In the genomic region with DNA sequence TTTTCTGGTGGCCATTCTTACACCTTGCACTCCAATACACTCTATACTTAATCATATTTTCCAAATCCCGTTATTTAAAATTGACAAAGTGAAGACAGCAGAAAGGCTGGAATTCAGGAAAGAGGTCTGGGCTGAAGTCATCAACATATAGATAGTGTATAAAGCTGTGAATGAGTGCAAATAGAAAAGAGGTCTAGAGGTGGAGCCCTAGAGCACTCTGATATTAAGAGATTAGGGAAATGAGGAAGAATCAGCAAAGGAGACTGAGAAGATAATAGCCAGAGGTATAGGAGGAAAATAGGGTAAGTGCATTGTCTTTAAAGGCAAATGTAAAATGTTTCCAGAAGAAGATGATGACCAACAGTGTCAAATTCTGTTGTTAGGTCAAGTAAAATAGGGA, we compare ENCODE assay signal across 15 cellular contexts. TPM values are rescaled to one million over a fixed set of nuclear protein-coding genes. Genes with fewer than 3 reads are reported as not detected.
DNase-seq lines count a peak whose midpoint lies in the region; ATAC-seq, FAIRE-seq and TF ChIP-seq lines count a peak whose summit lies in the region.
"Had no signal": no experiment of that assay in that cellular context is flagged by ENCODE, and none has a peak within 500 bp of the region (broad histone marks: within the 10 kb centered on the region; RNA-seq: fewer than 3 reads in every experiment).

No MANE protein-coding gene starts in this region.

- in situ Hi-C loops in GM13976 (cut with MboI; ENCODE audit: low sequenced_read_pairs, unreplicated experiment), result no loop called here

- no peak for ATAC-seq in GM21528 (IDR thresholded peaks at IDR 0.05; ENCODE audit: low FRiP score, unreplicated experiment)
- ATAC-seq: CD8-positive, alpha-beta T cell; psoas muscle had no signal

- no peaks in the 10 kb centered on the region for H3K9me3 ChIP-seq in A673 (ENCODE audit: low read depth, low read length, poor library complexity, severe bottlenecking)
- no peaks in the 10 kb centered on the region for H3K9me3 ChIP-seq in endothelial cell of umbilical vein (replicated peaks; ENCODE audit: control insufficient read depth, insufficient read depth, low read length)
- H3K9me3 ChIP-seq: psoas muscle had no signal

- no peak overlapping the region for H3K4me2 ChIP-seq in endothelial cell of umbilical vein (ENCODE audit: insufficient read depth, low read length)

- DNase-seq in A673 (ENCODE audit: low spot score), result peak; percentile 45
- DNase-seq in H54 (ENCODE audit: insufficient read length, low spot score), result no peak
- DNase-seq in OCI-M1 (lab: John Stamatoyannopoulos, UW), result peak; percentile 84
- DNase-seq in endothelial cell of umbilical vein (ENCODE audit: low read depth, low spot score), result peak; percentile 24
- no peak for DNase-seq in NCI-H2196 treated with DMSO at 0.1 percent for 48 hours (lab: John Stamatoyannopoulos, UW; ENCODE audit: unreplicated experiment)
- DNase-seq in GM13976 (ENCODE audit: low spot score), result no peak
- DNase-seq in nucleus accumbens (lab: John Stamatoyannopoulos, UW), result no peak
- DNase-seq: activated CD4-positive, alpha-beta T cell treated with anti-CD3 and anti-CD28 coated beads for 48 hours; CD8-positive, alpha-beta T cell; cortex of kidney; NCI-H2029; psoas muscle; stimulated activated CD4-positive, alpha-beta T cell treated with anti-CD3 and anti-CD28 coated beads, Interleukin-4, amount 100 ng/mL, for 4 hours had no signal

- peaks cover under 1% of the 10 kb centered on the region for H3K79me2 ChIP-seq in endothelial cell of umbilical vein (ENCODE audit: control insufficient read depth, insufficient read depth, low read length)

- H2AFZ ChIP-seq in endothelial cell of umbilical vein (ENCODE audit: low read depth, low read length), result no peak overlapping the region

- H3K27me3 ChIP-seq in A673 (replicated peaks; ENCODE audit: insufficient read depth, low read depth, low read length, poor library complexity) (no peaks in the 10 kb centered on the region), endothelial cell of umbilical vein (ENCODE audit: control insufficient read depth in 2 of 2, insufficient read depth in 2 of 2, low read length in 2 of 2) (no peaks in the 10 kb centered on the region)

- H3K36me3 ChIP-seq in A673 (ENCODE audit: insufficient read depth, low read length, poor library complexity, severe bottlenecking), result peaks cover 87% of the 10 kb centered on the region
- peaks cover 7 to 35% of the 10 kb centered on the region in 2 experiments for H3K36me3 ChIP-seq in endothelial cell of umbilical vein (ENCODE audit: control insufficient read depth in 2 of 2, extremely low read depth in 1 of 2, insufficient read depth in 2 of 2, low read length in 2 of 2)

- TF ChIP-seq POLR2A in H54 (IDR thresholded peaks at IDR 0.05; ENCODE audit: low read depth, low read length) (no peak), endothelial cell of umbilical vein (IDR thresholded peaks at IDR 0.05; ENCODE audit: low read depth, low read length) (no peak)

- no peaks in the 10 kb centered on the region for H3K9me1 ChIP-seq in endothelial cell of umbilical vein (replicated peaks; ENCODE audit: control insufficient read depth, extremely low read depth, insufficient read depth, low read length)

- no peak overlapping the region for H3K4me3 ChIP-seq in A673 (ENCODE audit: low read depth, low read length, poor library complexity, severe bottlenecking)
- no peak overlapping the region for H3K4me3 ChIP-seq in endothelial cell of umbilical vein (replicated peaks in 1 of 3; ENCODE audit: insufficient read depth in 1 of 3, low read depth in 1 of 3, low read length in 3 of 3)
- H3K4me3 ChIP-seq: lung, psoas muscle had no signal

- POLR2A ChIA-PET in A673 (lab: Charles Lee; ENCODE audit: low non-redundant PET), result no interaction called here
- POLR2A ChIA-PET in endothelial cell of umbilical vein (lab: Charles Lee), result no interaction called here

- H3K9ac ChIP-seq in endothelial cell of umbilical vein (replicated peaks; ENCODE audit: extremely low read depth, insufficient read depth, low read length), result no peak overlapping the region

- H3K27ac ChIP-seq in A673 (ENCODE audit: low read depth, low read length, poor library complexity, severe bottlenecking), result no peak overlapping the region
- H3K27ac ChIP-seq in endothelial cell of umbilical vein (ENCODE audit: insufficient read depth, low read depth, low read length), result no peak overlapping the region
- H3K27ac ChIP-seq: psoas muscle had no signal

- TF ChIP-seq CTCF in A673 (conservative IDR thresholded peaks at IDR 0.05; ENCODE audit: low read depth, low read length) (peak; percentile 47), endothelial cell of umbilical vein (IDR thresholded peaks at IDR 0.05; ENCODE audit: extremely low read depth in 1 of 2, insufficient read depth in 1 of 2, low read depth in 1 of 2, low read length in 2 of 2) (peak in 1 of 2 donors; percentile 22), GM13976 (IDR thresholded peaks at IDR 0.05; ENCODE audit: borderline replicate concordance, control extremely low read depth, extremely low read depth, insufficient read depth, missing control alignments) (no peak)

- H3K4me1 ChIP-seq in A673 (ENCODE audit: insufficient read depth, low read length, poor library complexity, severe bottlenecking), result no peaks in the 10 kb centered on the region
- H3K4me1 ChIP-seq in endothelial cell of umbilical vein (ENCODE audit: control insufficient read depth, extremely low read depth, insufficient read depth, low read length), result peaks cover 2% of the 10 kb centered on the region
- H3K4me1 ChIP-seq: psoas muscle had no signal

- CTCF ChIA-PET in A673 (lab: Charles Lee), result no interaction called here
- CTCF ChIA-PET in endothelial cell of umbilical vein (lab: Charles Lee), result interaction anchor here (1.5 kb wide), 1 partner anchor 11 kb away, joined by 6 read pairs; no protein-coding TSS in a partner anchor

- peak; percentile 20 for FAIRE-seq in H54 (lab: Jason Lieb, UNC)
- FAIRE-seq in endothelial cell of umbilical vein (lab: Jason Lieb, UNC), result no peak

- H4K20me1 ChIP-seq in endothelial cell of umbilical vein (replicated peaks; ENCODE audit: control insufficient read depth, extremely low read depth, insufficient read depth, low read length), result no peaks in the 10 kb centered on the region

- dilution Hi-C loops in endothelial cell of umbilical vein (cut with MboI; ENCODE audit: extremely low pct_ligation_motif_present, low sequenced_read_pairs), result no loop called here

- intact Hi-C loops in A673 (cut with micrococcal nuclease; ENCODE audit: unreplicated experiment) (no loop called here), endothelial cell of umbilical vein (cut with micrococcal nuclease) (no loop called here)

- no TSS peak for BruUV-seq in A673 (replicated peaks; lab: Mats Ljungman, UMichigan)
- no TSS peak for BruUV-seq in endothelial cell of umbilical vein (replicated peaks; lab: Mats Ljungman, UMichigan)

TF ChIP-seq in endothelial cell of umbilical vein, 7 proteins besides CTCF, POLR2A, EP300 and RAD21:
- TF ChIP-seq MYC (IDR thresholded peaks at IDR 0.05; ENCODE audit: low read depth, low read length), result no peak
- TF ChIP-seq POLR2AphosphoS5 (IDR thresholded peaks at IDR 0.05; ENCODE audit: insufficient read depth, low read depth, low read length), result no peak
- no peak for TF ChIP-seq EZH2 (IDR thresholded peaks at IDR 0.05; ENCODE audit: borderline replicate concordance, low read depth, low read length, severe bottlenecking)
- no peak for TF ChIP-seq FOS (IDR thresholded peaks at IDR 0.05; ENCODE audit: borderline replicate concordance, insufficient read depth, low read length)
- no peak for TF ChIP-seq JUN (IDR thresholded peaks at IDR 0.05; ENCODE audit: borderline replicate concordance, insufficient read depth, insufficient read length, low read depth)
- TF ChIP-seq GATA2 (IDR thresholded peaks at IDR 0.05; ENCODE audit: insufficient read depth, insufficient read length, low read depth, low read length), result no peak
- TF ChIP-seq, protein P1, sequence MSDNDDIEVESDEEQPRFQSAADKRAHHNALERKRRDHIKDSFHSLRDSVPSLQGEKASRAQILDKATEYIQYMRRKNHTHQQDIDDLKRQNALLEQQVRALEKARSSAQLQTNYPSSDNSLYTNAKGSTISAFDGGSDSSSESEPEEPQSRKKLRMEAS (IDR thresholded peaks at IDR 0.05; ENCODE audit: insufficient read depth, insufficient read length), result no peak

RNA-seq across cellular contexts. Expression of a gene that starts 7.9 kb away (rescaled TPM):
- total RNA-seq in A673 (2021) (45.9 and 49.3 TPM in 2 replicates), endothelial cell of umbilical vein (33.2 and 33.4 TPM in 2 replicates)
- polyA plus RNA-seq in endothelial cell of umbilical vein, result 5.2 and 7.5 TPM in 2 replicates
- 10.9 and 11.2 TPM in 2 replicates for polyA plus RNA-seq in endothelial cell of umbilical vein (2011; cell fraction: cytosol; rRNA removed)
- 14.0 and 15.3 TPM in 2 replicates for polyA plus RNA-seq in endothelial cell of umbilical vein (2011; cell fraction: nucleus; rRNA removed)
- polyA plus RNA-seq in endothelial cell of umbilical vein (2012), result 26.9 and 36.9 TPM in 2 replicates
- polyA minus RNA-seq in endothelial cell of umbilical vein, result 19.1 and 23.8 TPM in 2 replicates
- polyA minus RNA-seq in endothelial cell of umbilical vein (2011; cell fraction: cytosol; rRNA and poly(A)+ RNA removed), result 12.9 TPM
- 13.6 and 14.6 TPM in 2 replicates for polyA minus RNA-seq in endothelial cell of umbilical vein (2011; cell fraction: nucleus; rRNA and poly(A)+ RNA removed)

RNA-seq across cellular contexts. Expression of a gene that starts 49.8 kb away (rescaled TPM):
- 1,137 and 1,198 TPM in 2 replicates for total RNA-seq in A673 (2021)
- 1,175 and 1,194 TPM in 2 replicates for total RNA-seq in endothelial cell of umbilical vein
- 297 and 382 TPM in 2 replicates for polyA plus RNA-seq in endothelial cell of umbilical vein
- 501 and 523 TPM in 2 replicates for polyA plus RNA-seq in endothelial cell of umbilical vein (2011; cell fraction: cytosol; rRNA removed)
- 787 and 812 TPM in 2 replicates for polyA plus RNA-seq in endothelial cell of umbilical vein (2011; cell fraction: nucleus; rRNA removed)
- 602 and 1,003 TPM in 2 replicates for polyA plus RNA-seq in endothelial cell of umbilical vein (2012)
- 667 and 874 TPM in 2 replicates for polyA minus RNA-seq in endothelial cell of umbilical vein
- polyA minus RNA-seq in endothelial cell of umbilical vein (2011; cell fraction: cytosol; rRNA and poly(A)+ RNA removed), result 684 TPM
- polyA minus RNA-seq in endothelial cell of umbilical vein (2011; cell fraction: nucleus; rRNA and poly(A)+ RNA removed), result 739 and 871 TPM in 2 replicates

Comparison
In these comparisons a context has a peak if more than half of its experiments do, and no peak if none do; other contexts are left out.
1. DNase-seq: peak in A673 (single experiment), OCI-M1 (single experiment) and endothelial cell of umbilical vein (single experiment); none in H54 (single experiment), NCI-H2196 treated with DMSO at 0.1 percent for 48 hours (single experiment), GM13976 (single experiment) and nucleus accumbens (0 of 56).